In the genomic region with DNA sequence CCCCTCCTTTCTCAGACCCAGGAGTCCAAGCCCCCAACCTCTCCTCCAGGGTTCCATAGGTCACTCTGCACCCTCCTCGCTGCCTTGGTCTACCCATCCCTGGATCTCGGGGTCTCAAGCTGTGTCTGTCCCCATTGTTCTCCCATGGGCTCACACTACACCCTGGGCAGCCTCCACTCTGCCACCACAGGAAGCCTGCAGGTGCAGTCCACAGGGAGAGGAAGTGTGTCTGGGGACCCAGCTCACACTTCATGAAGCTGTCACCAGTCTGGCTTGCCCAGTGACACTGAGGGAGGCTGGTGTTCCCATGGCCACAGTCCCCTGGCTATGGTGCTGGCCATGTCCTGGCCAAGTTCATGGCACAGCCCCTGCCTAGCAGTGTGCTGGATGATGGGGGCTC, we compare ENCODE assay signal across 1 cellular context.
TF ChIP-seq lines count a peak whose summit lies in the region.

No MANE protein-coding gene starts in this region.

TF ChIP-seq in GM23338, 12 proteins besides CTCF, POLR2A, EP300 and RAD21:
- TF ChIP-seq ZNF462 (CRISPR knock-in tag; IDR thresholded peaks at IDR 0.05), result no peak
- no peak for TF ChIP-seq ZNF331 (CRISPR knock-in tag; IDR thresholded peaks at IDR 0.05; ENCODE audit: low read depth)
- no peak for TF ChIP-seq POLR2AphosphoS5 (IDR thresholded peaks at IDR 0.05; ENCODE audit: low read depth)
